1 cellular context compared by ENCODE assay signal in the genomic region with DNA sequence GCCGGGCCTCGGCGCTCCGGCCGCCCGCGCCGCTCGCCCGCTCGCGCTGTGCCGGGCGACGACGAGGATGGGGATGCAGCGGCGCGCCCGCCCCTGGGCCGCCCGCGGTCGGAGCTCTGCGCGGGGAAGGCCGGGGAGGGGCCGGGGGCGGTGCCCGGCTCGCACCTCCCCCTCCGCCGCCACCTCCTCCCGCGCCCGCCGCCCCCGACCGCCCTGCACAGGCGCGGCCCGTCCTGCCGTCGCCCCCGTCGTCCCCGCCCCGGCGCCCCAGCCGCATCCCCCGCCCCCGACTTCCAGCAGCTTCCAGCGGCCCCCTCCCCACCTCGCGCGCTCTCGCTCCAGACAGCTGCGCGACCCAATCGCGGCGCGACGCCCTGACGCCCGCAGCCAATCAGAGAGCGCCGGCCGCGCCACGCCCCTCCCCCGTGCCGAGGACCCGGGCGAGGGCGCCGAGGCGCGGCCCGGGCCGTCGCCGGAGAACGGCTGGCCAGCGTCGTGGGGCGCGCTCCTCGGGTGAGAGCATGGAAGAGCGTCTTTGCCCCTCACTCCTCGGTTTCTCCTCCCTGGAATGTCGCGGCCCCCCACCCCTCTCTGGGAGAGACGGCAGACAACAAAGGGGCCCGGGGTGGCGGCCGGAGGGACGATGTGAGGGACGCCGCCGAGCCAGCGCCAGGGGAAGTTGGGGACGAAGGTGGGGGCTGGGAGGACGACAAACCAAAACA.
A peak's percentile ranks its signal among the peaks of the same experiment; 100 is the strongest.
TF ChIP-seq lines count a peak whose summit lies in the region.

A gene with protein sequence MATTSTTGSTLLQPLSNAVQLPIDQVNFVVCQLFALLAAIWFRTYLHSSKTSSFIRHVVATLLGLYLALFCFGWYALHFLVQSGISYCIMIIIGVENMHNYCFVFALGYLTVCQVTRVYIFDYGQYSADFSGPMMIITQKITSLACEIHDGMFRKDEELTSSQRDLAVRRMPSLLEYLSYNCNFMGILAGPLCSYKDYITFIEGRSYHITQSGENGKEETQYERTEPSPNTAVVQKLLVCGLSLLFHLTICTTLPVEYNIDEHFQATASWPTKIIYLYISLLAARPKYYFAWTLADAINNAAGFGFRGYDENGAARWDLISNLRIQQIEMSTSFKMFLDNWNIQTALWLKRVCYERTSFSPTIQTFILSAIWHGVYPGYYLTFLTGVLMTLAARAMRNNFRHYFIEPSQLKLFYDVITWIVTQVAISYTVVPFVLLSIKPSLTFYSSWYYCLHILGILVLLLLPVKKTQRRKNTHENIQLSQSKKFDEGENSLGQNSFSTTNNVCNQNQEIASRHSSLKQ (minus strand): TSS at position 69 of the 722 bp plus-strand sequence. CDS start 70 bp downstream, outside the sequence.

TF ChIP-seq in K562, 482 proteins besides CTCF, POLR2A, EP300 and RAD21 (continued from another document and continues in another):
- TF ChIP-seq, protein P1, sequence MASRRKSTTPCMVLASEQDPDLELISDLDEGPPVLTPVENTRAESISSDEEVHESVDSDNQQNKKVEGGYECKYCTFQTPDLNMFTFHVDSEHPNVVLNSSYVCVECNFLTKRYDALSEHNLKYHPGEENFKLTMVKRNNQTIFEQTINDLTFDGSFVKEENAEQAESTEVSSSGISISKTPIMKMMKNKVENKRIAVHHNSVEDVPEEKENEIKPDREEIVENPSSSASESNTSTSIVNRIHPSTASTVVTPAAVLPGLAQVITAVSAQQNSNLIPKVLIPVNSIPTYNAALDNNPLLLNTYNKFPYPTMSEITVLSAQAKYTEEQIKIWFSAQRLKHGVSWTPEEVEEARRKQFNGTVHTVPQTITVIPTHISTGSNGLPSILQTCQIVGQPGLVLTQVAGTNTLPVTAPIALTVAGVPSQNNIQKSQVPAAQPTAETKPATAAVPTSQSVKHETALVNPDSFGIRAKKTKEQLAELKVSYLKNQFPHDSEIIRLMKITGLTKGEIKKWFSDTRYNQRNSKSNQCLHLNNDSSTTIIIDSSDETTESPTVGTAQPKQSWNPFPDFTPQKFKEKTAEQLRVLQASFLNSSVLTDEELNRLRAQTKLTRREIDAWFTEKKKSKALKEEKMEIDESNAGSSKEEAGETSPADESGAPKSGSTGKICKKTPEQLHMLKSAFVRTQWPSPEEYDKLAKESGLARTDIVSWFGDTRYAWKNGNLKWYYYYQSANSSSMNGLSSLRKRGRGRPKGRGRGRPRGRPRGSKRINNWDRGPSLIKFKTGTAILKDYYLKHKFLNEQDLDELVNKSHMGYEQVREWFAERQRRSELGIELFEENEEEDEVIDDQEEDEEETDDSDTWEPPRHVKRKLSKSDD (conservative IDR thresholded peaks at IDR 0.05; ENCODE audit: low read length): no peak
- TF ChIP-seq SP2 (IDR thresholded peaks at IDR 0.05; ENCODE audit: extremely low read depth, low read depth, low read length, poor library complexity, severe bottlenecking): peak; percentile 87
- TF ChIP-seq, protein P2, sequence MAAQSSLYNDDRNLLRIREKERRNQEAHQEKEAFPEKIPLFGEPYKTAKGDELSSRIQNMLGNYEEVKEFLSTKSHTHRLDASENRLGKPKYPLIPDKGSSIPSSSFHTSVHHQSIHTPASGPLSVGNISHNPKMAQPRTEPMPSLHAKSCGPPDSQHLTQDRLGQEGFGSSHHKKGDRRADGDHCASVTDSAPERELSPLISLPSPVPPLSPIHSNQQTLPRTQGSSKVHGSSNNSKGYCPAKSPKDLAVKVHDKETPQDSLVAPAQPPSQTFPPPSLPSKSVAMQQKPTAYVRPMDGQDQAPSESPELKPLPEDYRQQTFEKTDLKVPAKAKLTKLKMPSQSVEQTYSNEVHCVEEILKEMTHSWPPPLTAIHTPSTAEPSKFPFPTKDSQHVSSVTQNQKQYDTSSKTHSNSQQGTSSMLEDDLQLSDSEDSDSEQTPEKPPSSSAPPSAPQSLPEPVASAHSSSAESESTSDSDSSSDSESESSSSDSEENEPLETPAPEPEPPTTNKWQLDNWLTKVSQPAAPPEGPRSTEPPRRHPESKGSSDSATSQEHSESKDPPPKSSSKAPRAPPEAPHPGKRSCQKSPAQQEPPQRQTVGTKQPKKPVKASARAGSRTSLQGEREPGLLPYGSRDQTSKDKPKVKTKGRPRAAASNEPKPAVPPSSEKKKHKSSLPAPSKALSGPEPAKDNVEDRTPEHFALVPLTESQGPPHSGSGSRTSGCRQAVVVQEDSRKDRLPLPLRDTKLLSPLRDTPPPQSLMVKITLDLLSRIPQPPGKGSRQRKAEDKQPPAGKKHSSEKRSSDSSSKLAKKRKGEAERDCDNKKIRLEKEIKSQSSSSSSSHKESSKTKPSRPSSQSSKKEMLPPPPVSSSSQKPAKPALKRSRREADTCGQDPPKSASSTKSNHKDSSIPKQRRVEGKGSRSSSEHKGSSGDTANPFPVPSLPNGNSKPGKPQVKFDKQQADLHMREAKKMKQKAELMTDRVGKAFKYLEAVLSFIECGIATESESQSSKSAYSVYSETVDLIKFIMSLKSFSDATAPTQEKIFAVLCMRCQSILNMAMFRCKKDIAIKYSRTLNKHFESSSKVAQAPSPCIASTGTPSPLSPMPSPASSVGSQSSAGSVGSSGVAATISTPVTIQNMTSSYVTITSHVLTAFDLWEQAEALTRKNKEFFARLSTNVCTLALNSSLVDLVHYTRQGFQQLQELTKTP (IDR thresholded peaks at IDR 0.05; ENCODE audit: low read depth in 1 of 2, partially characterized antibody in 2 of 2): no peak
- TF ChIP-seq, protein P3, sequence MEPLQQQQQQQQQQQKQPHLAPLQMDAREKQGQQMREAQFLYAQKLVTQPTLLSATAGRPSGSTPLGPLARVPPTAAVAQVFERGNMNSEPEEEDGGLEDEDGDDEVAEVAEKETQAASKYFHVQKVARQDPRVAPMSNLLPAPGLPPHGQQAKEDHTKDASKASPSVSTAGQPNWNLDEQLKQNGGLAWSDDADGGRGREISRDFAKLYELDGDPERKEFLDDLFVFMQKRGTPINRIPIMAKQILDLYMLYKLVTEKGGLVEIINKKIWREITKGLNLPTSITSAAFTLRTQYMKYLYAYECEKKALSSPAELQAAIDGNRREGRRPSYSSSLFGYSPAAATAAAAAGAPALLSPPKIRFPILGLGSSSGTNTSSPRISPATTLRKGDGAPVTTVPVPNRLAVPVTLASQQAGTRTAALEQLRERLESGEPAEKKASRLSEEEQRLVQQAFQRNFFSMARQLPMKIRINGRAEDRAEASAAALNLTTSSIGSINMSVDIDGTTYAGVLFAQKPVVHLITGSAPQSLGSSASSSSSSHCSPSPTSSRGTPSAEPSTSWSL (CRISPR knock-in tag; IDR thresholded peaks at IDR 0.05; ENCODE audit: borderline replicate concordance): no peak
- TF ChIP-seq SMARCC2 (IDR thresholded peaks at IDR 0.05; ENCODE audit: low read depth): no peak
- TF ChIP-seq PML (IDR thresholded peaks at IDR 0.05; ENCODE audit: low read length): peak; percentile 67; the same call in 1 of the 2 replicates
- TF ChIP-seq DNMT1 (IDR thresholded peaks at IDR 0.05): no peak
- TF ChIP-seq, protein P4, sequence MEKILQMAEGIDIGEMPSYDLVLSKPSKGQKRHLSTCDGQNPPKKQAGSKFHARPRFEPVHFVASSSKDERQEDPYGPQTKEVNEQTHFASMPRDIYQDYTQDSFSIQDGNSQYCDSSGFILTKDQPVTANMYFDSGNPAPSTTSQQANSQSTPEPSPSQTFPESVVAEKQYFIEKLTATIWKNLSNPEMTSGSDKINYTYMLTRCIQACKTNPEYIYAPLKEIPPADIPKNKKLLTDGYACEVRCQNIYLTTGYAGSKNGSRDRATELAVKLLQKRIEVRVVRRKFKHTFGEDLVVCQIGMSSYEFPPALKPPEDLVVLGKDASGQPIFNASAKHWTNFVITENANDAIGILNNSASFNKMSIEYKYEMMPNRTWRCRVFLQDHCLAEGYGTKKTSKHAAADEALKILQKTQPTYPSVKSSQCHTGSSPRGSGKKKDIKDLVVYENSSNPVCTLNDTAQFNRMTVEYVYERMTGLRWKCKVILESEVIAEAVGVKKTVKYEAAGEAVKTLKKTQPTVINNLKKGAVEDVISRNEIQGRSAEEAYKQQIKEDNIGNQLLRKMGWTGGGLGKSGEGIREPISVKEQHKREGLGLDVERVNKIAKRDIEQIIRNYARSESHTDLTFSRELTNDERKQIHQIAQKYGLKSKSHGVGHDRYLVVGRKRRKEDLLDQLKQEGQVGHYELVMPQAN (IDR thresholded peaks at IDR 0.05; ENCODE audit: borderline replicate concordance): no peak
- TF ChIP-seq ZC3H8 (IDR thresholded peaks at IDR 0.05): no peak
- TF ChIP-seq, protein P5, sequence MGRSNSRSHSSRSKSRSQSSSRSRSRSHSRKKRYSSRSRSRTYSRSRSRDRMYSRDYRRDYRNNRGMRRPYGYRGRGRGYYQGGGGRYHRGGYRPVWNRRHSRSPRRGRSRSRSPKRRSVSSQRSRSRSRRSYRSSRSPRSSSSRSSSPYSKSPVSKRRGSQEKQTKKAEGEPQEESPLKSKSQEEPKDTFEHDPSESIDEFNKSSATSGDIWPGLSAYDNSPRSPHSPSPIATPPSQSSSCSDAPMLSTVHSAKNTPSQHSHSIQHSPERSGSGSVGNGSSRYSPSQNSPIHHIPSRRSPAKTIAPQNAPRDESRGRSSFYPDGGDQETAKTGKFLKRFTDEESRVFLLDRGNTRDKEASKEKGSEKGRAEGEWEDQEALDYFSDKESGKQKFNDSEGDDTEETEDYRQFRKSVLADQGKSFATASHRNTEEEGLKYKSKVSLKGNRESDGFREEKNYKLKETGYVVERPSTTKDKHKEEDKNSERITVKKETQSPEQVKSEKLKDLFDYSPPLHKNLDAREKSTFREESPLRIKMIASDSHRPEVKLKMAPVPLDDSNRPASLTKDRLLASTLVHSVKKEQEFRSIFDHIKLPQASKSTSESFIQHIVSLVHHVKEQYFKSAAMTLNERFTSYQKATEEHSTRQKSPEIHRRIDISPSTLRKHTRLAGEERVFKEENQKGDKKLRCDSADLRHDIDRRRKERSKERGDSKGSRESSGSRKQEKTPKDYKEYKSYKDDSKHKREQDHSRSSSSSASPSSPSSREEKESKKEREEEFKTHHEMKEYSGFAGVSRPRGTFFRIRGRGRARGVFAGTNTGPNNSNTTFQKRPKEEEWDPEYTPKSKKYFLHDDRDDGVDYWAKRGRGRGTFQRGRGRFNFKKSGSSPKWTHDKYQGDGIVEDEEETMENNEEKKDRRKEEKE (IDR thresholded peaks at IDR 0.05; ENCODE audit: borderline replicate concordance in 1 of 2, control insufficient read depth in 1 of 2, low read depth in 2 of 2, low read length in 1 of 2): no peak
- TF ChIP-seq ZSCAN29 (IDR thresholded peaks at IDR 0.05): no peak
- TF ChIP-seq, protein P6, sequence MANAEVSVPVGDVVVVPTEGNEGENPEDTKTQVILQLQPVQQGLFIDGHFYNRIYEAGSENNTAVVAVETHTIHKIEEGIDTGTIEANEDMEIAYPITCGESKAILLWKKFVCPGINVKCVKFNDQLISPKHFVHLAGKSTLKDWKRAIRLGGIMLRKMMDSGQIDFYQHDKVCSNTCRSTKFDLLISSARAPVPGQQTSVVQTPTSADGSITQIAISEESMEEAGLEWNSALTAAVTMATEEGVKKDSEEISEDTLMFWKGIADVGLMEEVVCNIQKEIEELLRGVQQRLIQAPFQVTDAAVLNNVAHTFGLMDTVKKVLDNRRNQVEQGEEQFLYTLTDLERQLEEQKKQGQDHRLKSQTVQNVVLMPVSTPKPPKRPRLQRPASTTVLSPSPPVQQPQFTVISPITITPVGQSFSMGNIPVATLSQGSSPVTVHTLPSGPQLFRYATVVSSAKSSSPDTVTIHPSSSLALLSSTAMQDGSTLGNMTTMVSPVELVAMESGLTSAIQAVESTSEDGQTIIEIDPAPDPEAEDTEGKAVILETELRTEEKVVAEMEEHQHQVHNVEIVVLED (CRISPR knock-in tag; IDR thresholded peaks at IDR 0.05): peak; percentile 21; the same call in 1 of the 2 replicates
- TF ChIP-seq BRD4 (IDR thresholded peaks at IDR 0.05): no peak
- TF ChIP-seq RFX1 (IDR thresholded peaks at IDR 0.05): no peak
- TF ChIP-seq GATA2 (CRISPR knock-in tag; IDR thresholded peaks at IDR 0.05): no peak
- TF ChIP-seq, protein P7, sequence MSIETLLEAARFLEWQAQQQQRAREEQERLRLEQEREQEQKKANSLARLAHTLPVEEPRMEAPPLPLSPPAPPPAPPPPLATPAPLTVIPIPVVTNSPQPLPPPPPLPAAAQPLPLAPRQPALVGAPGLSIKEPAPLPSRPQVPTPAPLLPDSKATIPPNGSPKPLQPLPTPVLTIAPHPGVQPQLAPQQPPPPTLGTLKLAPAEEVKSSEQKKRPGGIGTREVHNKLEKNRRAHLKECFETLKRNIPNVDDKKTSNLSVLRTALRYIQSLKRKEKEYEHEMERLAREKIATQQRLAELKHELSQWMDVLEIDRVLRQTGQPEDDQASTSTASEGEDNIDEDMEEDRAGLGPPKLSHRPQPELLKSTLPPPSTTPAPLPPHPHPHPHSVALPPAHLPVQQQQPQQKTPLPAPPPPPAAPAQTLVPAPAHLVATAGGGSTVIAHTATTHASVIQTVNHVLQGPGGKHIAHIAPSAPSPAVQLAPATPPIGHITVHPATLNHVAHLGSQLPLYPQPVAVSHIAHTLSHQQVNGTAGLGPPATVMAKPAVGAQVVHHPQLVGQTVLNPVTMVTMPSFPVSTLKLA (conservative IDR thresholded peaks at IDR 0.05): peak; percentile 18 to 28; a peak in 1 of 4 replicates
- TF ChIP-seq, protein P8, sequence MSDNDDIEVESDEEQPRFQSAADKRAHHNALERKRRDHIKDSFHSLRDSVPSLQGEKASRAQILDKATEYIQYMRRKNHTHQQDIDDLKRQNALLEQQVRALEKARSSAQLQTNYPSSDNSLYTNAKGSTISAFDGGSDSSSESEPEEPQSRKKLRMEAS (CRISPR knock-in tag; IDR thresholded peaks at IDR 0.05): peak; percentile 35
- no peak for TF ChIP-seq FOSL1 (tag; conservative IDR thresholded peaks at IDR 0.05)
- TF ChIP-seq KAT7 (CRISPR knock-in tag; IDR thresholded peaks at IDR 0.05; ENCODE audit: borderline replicate concordance): peak; percentile 78; the same call in 1 of the 2 replicates
- TF ChIP-seq, protein P9, sequence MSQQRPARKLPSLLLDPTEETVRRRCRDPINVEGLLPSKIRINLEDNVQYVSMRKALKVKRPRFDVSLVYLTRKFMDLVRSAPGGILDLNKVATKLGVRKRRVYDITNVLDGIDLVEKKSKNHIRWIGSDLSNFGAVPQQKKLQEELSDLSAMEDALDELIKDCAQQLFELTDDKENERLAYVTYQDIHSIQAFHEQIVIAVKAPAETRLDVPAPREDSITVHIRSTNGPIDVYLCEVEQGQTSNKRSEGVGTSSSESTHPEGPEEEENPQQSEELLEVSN (IDR thresholded peaks at IDR 0.05; ENCODE audit: borderline replicate concordance in 1 of 2, extremely low read depth in 1 of 2, insufficient read depth in 1 of 2, insufficient read length in 1 of 2, low read depth in 1 of 2, low read length in 1 of 2, poor library complexity in 1 of 2, severe bottlenecking in 1 of 2): peak; percentile 72 to 94
- TF ChIP-seq, protein P10, sequence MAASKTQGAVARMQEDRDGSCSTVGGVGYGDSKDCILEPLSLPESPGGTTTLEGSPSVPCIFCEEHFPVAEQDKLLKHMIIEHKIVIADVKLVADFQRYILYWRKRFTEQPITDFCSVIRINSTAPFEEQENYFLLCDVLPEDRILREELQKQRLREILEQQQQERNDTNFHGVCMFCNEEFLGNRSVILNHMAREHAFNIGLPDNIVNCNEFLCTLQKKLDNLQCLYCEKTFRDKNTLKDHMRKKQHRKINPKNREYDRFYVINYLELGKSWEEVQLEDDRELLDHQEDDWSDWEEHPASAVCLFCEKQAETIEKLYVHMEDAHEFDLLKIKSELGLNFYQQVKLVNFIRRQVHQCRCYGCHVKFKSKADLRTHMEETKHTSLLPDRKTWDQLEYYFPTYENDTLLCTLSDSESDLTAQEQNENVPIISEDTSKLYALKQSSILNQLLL (CRISPR knock-in tag; IDR thresholded peaks at IDR 0.05; ENCODE audit: borderline replicate concordance): no peak
- no peak for TF ChIP-seq BRF1 (IDR thresholded peaks at IDR 0.05; ENCODE audit: borderline replicate concordance, extremely low read depth, insufficient read length)
- TF ChIP-seq TARDBP (IDR thresholded peaks at IDR 0.05): no peak
- TF ChIP-seq NR2F6 (CRISPR knock-in tag; IDR thresholded peaks at IDR 0.05): no peak
- peak in 1 of 2 experiments; percentile 33; a peak in 1 of 4 replicates for TF ChIP-seq KDM4B (IDR thresholded peaks at IDR 0.05; ENCODE audit: borderline replicate concordance in 2 of 2, low read depth in 1 of 2)
- peak; percentile 95; the same call in 1 of the 2 replicates for TF ChIP-seq PHF8 (IDR thresholded peaks at IDR 0.05; ENCODE audit: borderline replicate concordance, low read length)
